Comparison of ENCODE assay signal across 2 cellular contexts in genomic region chr7:99975782-99976521, GRCh38.
TF ChIP-seq lines count a peak whose summit lies in the region.

Gene AZGP1 (minus strand): TSS chr7:99976031. CDS start chr7:99976020, 11 bp downstream.

TF ChIP-seq in SK-N-SH treated with all-trans-retinoic acid at 6 μM for 48 hours, 23 proteins besides CTCF, POLR2A, EP300 and RAD21 (continued from another document):
- TF ChIP-seq CSRNP3 (CRISPR knock-in tag; IDR thresholded peaks at IDR 0.05) (no peak), PATZ1 (CRISPR knock-in tag; IDR thresholded peaks at IDR 0.05; ENCODE audit: borderline replicate concordance) (no peak), ZNF70 (CRISPR knock-in tag; IDR thresholded peaks at IDR 0.05) (no peak), CREB5 (CRISPR knock-in tag; IDR thresholded peaks at IDR 0.05; ENCODE audit: low read depth) (no peak), TOX (CRISPR knock-in tag; IDR thresholded peaks at IDR 0.05; ENCODE audit: borderline replicate concordance) (no peak), ISL1 (CRISPR knock-in tag; IDR thresholded peaks at IDR 0.05) (no peak), OSR1 (CRISPR knock-in tag; IDR thresholded peaks at IDR 0.05) (no peak)
TF ChIP-seq in SK-N-SH treated with all-trans-retinoic acid at 6 μM for 48 hours: peak in this region for 0.

TF ChIP-seq in SK-N-SH, 30 proteins besides CTCF, POLR2A, EP300 and RAD21 (continued from another document):
- no peak for TF ChIP-seq PBX3 (IDR thresholded peaks at IDR 0.05)
